Comparison of ENCODE assay signal across 9 cellular contexts in genomic region chr7:7761974-7762769, GRCh38. TPM values are rescaled to one million over a fixed set of nuclear protein-coding genes. Genes with fewer than 3 reads are reported as not detected.
DNase-seq lines count a peak whose midpoint lies in the region; ATAC-seq, FAIRE-seq and TF ChIP-seq lines count a peak whose summit lies in the region.
"Had no signal": no experiment of that assay in that cellular context is flagged by ENCODE, and none has a peak within 500 bp of the region (broad histone marks: within the 10 kb centered on the region; RNA-seq: fewer than 3 reads in every experiment).

No MANE protein-coding gene starts in this region.

- DNase-seq in NCI-H2107 treated with DMSO at 0.1 percent for 48 hours (lab: John Stamatoyannopoulos, UW; ENCODE audit: unreplicated experiment) (peak; percentile 66), NCI-H2107 (lab: John Stamatoyannopoulos, UW) (no peak), H54 (ENCODE audit: insufficient read length, low spot score) (peak; percentile 24), OCI-M1 (lab: John Stamatoyannopoulos, UW) (peak; percentile 82), naive B cell (peak; percentile 29), NCI-H524 treated with DMSO at 0.1 percent for 48 hours (lab: John Stamatoyannopoulos, UW) (no peak), posterior cingulate gyrus (no peak)

- no peaks in the 10 kb centered on the region for H3K27me3 ChIP-seq in duodenal mucosa (ENCODE audit: control insufficient read depth in 1 of 2, insufficient read depth in 2 of 2, low read length in 2 of 2)

- no peaks in the 10 kb centered on the region for H3K9me3 ChIP-seq in duodenal mucosa (ENCODE audit: control insufficient read depth in 1 of 2, low read length in 2 of 2)

- FAIRE-seq in H54 (lab: Jason Lieb, UNC): peak; percentile 98

- H3K27ac Mint-ChIP-seq in naive B cell: peak overlapping the region; percentile 75 to 98 (median 90)

- no peaks in the 10 kb centered on the region for H3K36me3 Mint-ChIP-seq in naive B cell

- no peak for TF ChIP-seq POLR2A in H54 (IDR thresholded peaks at IDR 0.05; ENCODE audit: low read depth, low read length)

- ATAC-seq in naive B cell (ENCODE audit: low read depth in 2 of 2): peak; percentile 71 to 72

- H3K4me3 ChIP-seq in duodenal mucosa (ENCODE audit: low read depth in 1 of 2, low read length in 2 of 2): peak overlapping the region; percentile 64 to 73

- intact Hi-C loops in posterior cingulate gyrus (cut with DNase I): loop anchor here (5.0 kb wide), 1 partner anchor 80 kb away; no protein-coding TSS in a partner anchor

- H3K9ac ChIP-seq in duodenal mucosa (ENCODE audit: low read depth in 1 of 2, low read length in 2 of 2): peak overlapping the region; percentile 21 to 61

- H3K4me1 ChIP-seq in duodenal mucosa (ENCODE audit: control insufficient read depth in 1 of 2, insufficient read depth in 2 of 2, low read length in 2 of 2): peaks cover 6 to 21% of the 10 kb centered on the region in 2 donors

- H3K4me3 Mint-ChIP-seq in naive B cell: peak overlapping the region; percentile 83 to 94 (median 90)

- H3K27ac ChIP-seq in duodenal mucosa (ENCODE audit: low read depth, low read length): peak overlapping the region; percentile 34
- H3K27ac ChIP-seq: C4-2B had no signal

- H3K27me3 Mint-ChIP-seq in naive B cell: no peaks in the 10 kb centered on the region

- no peaks in the 10 kb centered on the region for H3K36me3 ChIP-seq in duodenal mucosa (ENCODE audit: control insufficient read depth in 1 of 2, insufficient read depth in 2 of 2, low read length in 2 of 2)

- no peaks in the 10 kb centered on the region for H3K9me3 Mint-ChIP-seq in naive B cell

- peaks cover 24 to 38% (median 34%) of the 10 kb centered on the region in 3 donors for H3K4me1 Mint-ChIP-seq in naive B cell

RNA-seq across cellular contexts. Expression of gene RPA3, which starts 43.8 kb away (rescaled TPM):
- polyA plus RNA-seq in naive B cell (ENCODE audit: low read depth in 6 of 6): 100 to 1,000 TPM; 114 to 186 (median 150) TPM

Comparison
In these comparisons a context has a peak if more than half of its experiments do, and no peak if none do; other contexts are left out.
1. DNase-seq: peak in NCI-H2107 treated with DMSO at 0.1 percent for 48 hours (single experiment), H54 (single experiment), OCI-M1 (single experiment) and naive B cell (single experiment); none in NCI-H2107 (single experiment), NCI-H524 treated with DMSO at 0.1 percent for 48 hours (single experiment) and posterior cingulate gyrus (0 of 10).